ENCODE assay signal across 25 cellular contexts in the genomic region with DNA sequence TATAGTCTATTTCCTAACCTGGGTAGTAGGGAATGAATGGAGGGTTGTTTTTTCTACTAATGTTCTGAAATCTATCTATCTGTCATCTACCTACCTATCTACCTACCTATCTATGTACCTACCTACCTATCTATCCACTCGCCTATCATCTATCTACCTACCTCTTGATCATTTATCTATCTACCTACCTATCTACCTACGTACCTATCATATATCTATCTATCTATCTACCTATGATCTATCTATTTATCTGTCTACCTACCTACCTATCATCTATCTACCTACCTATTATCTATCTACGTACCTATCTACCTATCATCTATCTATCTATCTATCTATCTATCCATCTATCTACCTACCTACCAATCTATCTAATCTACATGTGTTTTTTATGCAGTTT.
"Had no signal": no experiment of that assay in that cellular context is flagged by ENCODE, and none has a peak within 500 bp of the region (broad histone marks: within the 10 kb centered on the region; RNA-seq: fewer than 3 reads in every experiment).

No MANE protein-coding gene starts in this region.

- H3K9ac ChIP-seq: neural progenitor cell, parathyroid adenoma had no signal

- H3K36me3 Mint-ChIP-seq: neural progenitor cell; stimulated activated effector memory CD8-positive, alpha-beta T cell treated with anti-CD3 and anti-CD28 coated beads, Interleukin-12 subunit alpha, Interleukin-12 subunit beta, amount 100 ng/mL, for 72 hours; stimulated activated naive B cell treated with anti-CD40 and anti-IgM and Interleukin-4, amounts not matched to agents 10 μg/mL and 1 μg/mL and 100 μg/mL, for 72 hours had no signal

- H3K79me2 ChIP-seq: parathyroid adenoma had no signal

- H3K4me1 ChIP-seq: parathyroid adenoma, psoas muscle, right lobe of liver, sigmoid colon, stomach, thyroid gland, upper lobe of left lung, vagina had no signal

- H3K36me3 ChIP-seq: neural progenitor cell, ovary, right lobe of liver, sigmoid colon, stomach, thoracic aorta, thyroid gland, tibial nerve, upper lobe of left lung, vagina had no signal

- H3K4me2 ChIP-seq: neural progenitor cell had no signal

- H3K27ac ChIP-seq: neural progenitor cell, ovary, parathyroid adenoma, psoas muscle, right lobe of liver, sigmoid colon, stomach, thoracic aorta, thyroid gland, tibial nerve, upper lobe of left lung, vagina had no signal

- H3K27ac Mint-ChIP-seq: nephron; neural progenitor cell; progenitor cell of endocrine pancreas; stimulated activated effector memory CD8-positive, alpha-beta T cell treated with anti-CD3 and anti-CD28 coated beads, Interleukin-12 subunit alpha, Interleukin-12 subunit beta, amount 100 ng/mL, for 72 hours; stimulated activated naive B cell treated with anti-CD40 and anti-IgM and Interleukin-4, amounts not matched to agents 10 μg/mL and 1 μg/mL and 100 μg/mL, for 72 hours; stimulated activated naive CD8-positive, alpha-beta T cell treated with anti-CD3 and anti-CD28 coated beads, Interleukin-15, Interleukin-2, amounts not matched to agents 100 ng/mL and 50 ng/mL, for 24 hours had no signal

- H3K4me1 Mint-ChIP-seq: stimulated activated effector memory CD8-positive, alpha-beta T cell treated with anti-CD3 and anti-CD28 coated beads, Interleukin-12 subunit alpha, Interleukin-12 subunit beta, amount 100 ng/mL, for 72 hours; stimulated activated naive B cell treated with anti-CD40 and anti-IgM and Interleukin-4, amounts not matched to agents 10 μg/mL and 1 μg/mL and 100 μg/mL, for 72 hours had no signal

- FAIRE-seq: small intestine, urothelium cell line had no signal

- ATAC-seq: psoas muscle; right cardiac atrium; right lobe of liver; stimulated activated effector memory CD8-positive, alpha-beta T cell treated with anti-CD3 and anti-CD28 coated beads, Interleukin-12 subunit alpha, Interleukin-12 subunit beta, amount 100 ng/mL, for 72 hours; stimulated activated naive B cell treated with anti-CD40 and anti-IgM and Interleukin-4, amounts not matched to agents 10 μg/mL and 1 μg/mL and 100 μg/mL, for 72 hours had no signal

- H3K9me3 ChIP-seq: ovary, psoas muscle, right lobe of liver, sigmoid colon, thoracic aorta, thyroid gland, upper lobe of left lung, vagina had no signal

- H3K27me3 ChIP-seq: ovary, right lobe of liver, sigmoid colon, stomach, thyroid gland, tibial nerve, upper lobe of left lung, vagina had no signal

- H3K4me3 Mint-ChIP-seq: nephron; neural progenitor cell; stimulated activated effector memory CD8-positive, alpha-beta T cell treated with anti-CD3 and anti-CD28 coated beads, Interleukin-12 subunit alpha, Interleukin-12 subunit beta, amount 100 ng/mL, for 72 hours; stimulated activated naive B cell treated with anti-CD40 and anti-IgM and Interleukin-4, amounts not matched to agents 10 μg/mL and 1 μg/mL and 100 μg/mL, for 72 hours; stimulated activated naive CD8-positive, alpha-beta T cell treated with anti-CD3 and anti-CD28 coated beads, Interleukin-15, Interleukin-2, amounts not matched to agents 100 ng/mL and 50 ng/mL, for 24 hours had no signal

- H3K4me3 ChIP-seq: neural progenitor cell, ovary, psoas muscle, right lobe of liver, sigmoid colon, stomach, thoracic aorta, thyroid gland, tibial nerve, upper lobe of left lung, vagina had no signal

- H2AFZ ChIP-seq: neural progenitor cell, parathyroid adenoma had no signal

- DNase-seq: ovary; psoas muscle; right lobe of liver; sigmoid colon; small intestine; stimulated activated CD4-positive, alpha-beta T cell treated with anti-CD3 and anti-CD28 coated beads, Interleukin-15, amount 100 ng/mL, for 24 hours; stimulated activated CD4-positive, alpha-beta T cell treated with anti-CD3 and anti-CD28 coated beads, Interleukin-2, amount 100 ng/mL, for 24 hours; stimulated activated CD4-positive, alpha-beta T cell treated with anti-CD3 and anti-CD28 coated beads, Interleukin-2, amount 100 ng/mL, for 48 hours; stimulated activated CD4-positive, alpha-beta T cell treated with anti-CD3 and anti-CD28 coated beads, Interleukin-4, amount 100 ng/mL, for 24 hours; stimulated activated naive B cell treated with anti-CD40 and anti-IgM and Interleukin-4, amounts not matched to agents 10 μg/mL and 1 μg/mL and 100 μg/mL, for 72 hours; stimulated activated naive CD4-positive, alpha-beta T cell treated with Interleukin-2 at 50 U/mL for 16 hours; stomach; thyroid gland; upper lobe of left lung had no signal

- H3K27me3 Mint-ChIP-seq: stimulated activated naive CD8-positive, alpha-beta T cell treated with anti-CD3 and anti-CD28 coated beads, Interleukin-15, Interleukin-2, amounts not matched to agents 100 ng/mL and 50 ng/mL, for 24 hours had no signal

- H3K9me3 Mint-ChIP-seq: stimulated activated effector memory CD8-positive, alpha-beta T cell treated with anti-CD3 and anti-CD28 coated beads, Interleukin-12 subunit alpha, Interleukin-12 subunit beta, amount 100 ng/mL, for 72 hours; stimulated activated naive B cell treated with anti-CD40 and anti-IgM and Interleukin-4, amounts not matched to agents 10 μg/mL and 1 μg/mL and 100 μg/mL, for 72 hours; stimulated activated naive CD8-positive, alpha-beta T cell treated with anti-CD3 and anti-CD28 coated beads, Interleukin-15, Interleukin-2, amounts not matched to agents 100 ng/mL and 50 ng/mL, for 24 hours had no signal
